Comparison of ENCODE assay signal across 9 cellular contexts in genomic region chr6:31712296-31712695, GRCh38. TPM values are rescaled to one million over a fixed set of nuclear protein-coding genes. Genes with fewer than 3 reads are reported as not detected.
DNase-seq lines count a peak whose midpoint lies in the region; ATAC-seq, FAIRE-seq and TF ChIP-seq lines count a peak whose summit lies in the region.
"Had no signal": no experiment of that assay in that cellular context is flagged by ENCODE, and none has a peak within 500 bp of the region (broad histone marks: within the 10 kb centered on the region; RNA-seq: fewer than 3 reads in every experiment).

No MANE protein-coding gene starts in this region.

- H3K27ac ChIP-seq in OCI-LY1 (ENCODE audit: low read depth, low read length, poor library complexity, severe bottlenecking) (no peak overlapping the region), small intestine (ENCODE audit: low read depth in 1 of 2, low read length in 1 of 2) (no peak overlapping the region)

- POLR2A ChIA-PET in activated CD4-positive, alpha-beta T cell treated with anti-CD3 and anti-CD28 coated beads, Interleukin-2, amount 10 ng/mL, durations not matched to agents 7 days and 5 days (lab: Charles Lee), result no interaction called here

- H2AFZ ChIP-seq in OCI-LY1 (ENCODE audit: low read length), result no peak overlapping the region

- H3K79me2 ChIP-seq in OCI-LY1 (ENCODE audit: insufficient read depth, low read length), result no peaks in the 10 kb centered on the region

- H4K20me1 ChIP-seq in OCI-LY1 (ENCODE audit: insufficient read depth, low read length), result no peaks in the 10 kb centered on the region

- H3K4me3 Mint-ChIP-seq in activated CD4-positive, alpha-beta T cell treated with anti-CD3 and anti-CD28 coated beads, Interleukin-2, amount 10 ng/mL, durations not matched to agents 7 days and 5 days, result no peak overlapping the region
- H3K4me3 Mint-ChIP-seq: activated naive CD4-positive, alpha-beta T cell treated with anti-CD3 and anti-CD28 coated beads, Interleukin-2, amount 50 U/mL, for 24 hours had no signal

- no peak overlapping the region for H3K9ac ChIP-seq in OCI-LY1 (ENCODE audit: low read length)

- peak; percentile 47 for TF ChIP-seq CTCF in OCI-LY1 (IDR thresholded peaks at IDR 0.05; ENCODE audit: low read length)
- peak; percentile 50 for TF ChIP-seq CTCF in epithelial cell of esophagus (IDR thresholded peaks at IDR 0.05; ENCODE audit: insufficient read depth, low read depth, low read length, missing control alignments)

- WGBS in small intestine, 3 donors, result 74 to 82% (median 81%) methylated on average over 8 of the region's 8 CpGs

- peak; percentile 38 for DNase-seq in activated CD4-positive, alpha-beta T cell treated with anti-CD3 and anti-CD28 coated beads, Interleukin-2, amount 10 ng/mL, durations not matched to agents 7 days and 5 days
- no peak for DNase-seq in activated CD4-positive, alpha-beta T cell treated with anti-CD3 and anti-CD28 coated beads for 48 hours
- DNase-seq in epithelial cell of esophagus (ENCODE audit: low read depth) (peak; percentile 52), small intestine (peak; percentile 54), cerebellum (ENCODE audit: low spot score) (no peak)

- peak overlapping the region; percentile 25 for H3K27ac Mint-ChIP-seq in activated CD4-positive, alpha-beta T cell treated with anti-CD3 and anti-CD28 coated beads, Interleukin-2, amount 10 ng/mL, durations not matched to agents 7 days and 5 days
- H3K27ac Mint-ChIP-seq: activated naive CD4-positive, alpha-beta T cell treated with anti-CD3 and anti-CD28 coated beads, Interleukin-2, amount 50 U/mL, for 24 hours had no signal

- H3K9me3 ChIP-seq in OCI-LY1 (ENCODE audit: low read length) (no peaks in the 10 kb centered on the region), small intestine (ENCODE audit: control insufficient read depth, low read depth) (no peaks in the 10 kb centered on the region)

- no peaks in the 10 kb centered on the region for H3K36me3 ChIP-seq in OCI-LY1 (ENCODE audit: insufficient read depth, low read length)
- no peaks in the 10 kb centered on the region for H3K36me3 ChIP-seq in small intestine (ENCODE audit: control insufficient read depth in 2 of 2, insufficient read depth in 2 of 2, low read length in 2 of 2)

- no peak for FAIRE-seq in small intestine (lab: Jason Lieb, UNC)

- H3K27me3 ChIP-seq in OCI-LY1 (ENCODE audit: insufficient read depth, low read length), result peaks cover 10% of the 10 kb centered on the region; the same call in 1 of the 2 replicates
- no peaks in the 10 kb centered on the region for H3K27me3 ChIP-seq in small intestine (ENCODE audit: control insufficient read depth in 2 of 2, insufficient read depth in 2 of 2, low read length in 2 of 2)

- 0 out of 2 replicates have a peak, but pooled peaks cover 4% of the 10 kb centered on the region for H3F3A ChIP-seq in OCI-LY1 (ENCODE audit: insufficient read depth, low read length)

- H3K36me3 Mint-ChIP-seq in activated CD4-positive, alpha-beta T cell treated with anti-CD3 and anti-CD28 coated beads, Interleukin-2, amount 10 ng/mL, durations not matched to agents 7 days and 5 days (ENCODE audit: low read depth), result no peaks in the 10 kb centered on the region
- H3K36me3 Mint-ChIP-seq: activated naive CD4-positive, alpha-beta T cell treated with anti-CD3 and anti-CD28 coated beads, Interleukin-2, amount 50 U/mL, for 24 hours had no signal

- H3K9me2 ChIP-seq in OCI-LY1 (ENCODE audit: low read depth, low read length), result no peaks in the 10 kb centered on the region

- H3K4me3 ChIP-seq in OCI-LY1 (ENCODE audit: low read depth, low read length, poor library complexity, severe bottlenecking) (no peak overlapping the region), epithelial cell of esophagus (ENCODE audit: low read length) (no peak overlapping the region), small intestine (ENCODE audit: low read depth in 1 of 2, low read length in 2 of 2) (no peak overlapping the region)

- CTCF ChIA-PET in activated CD4-positive, alpha-beta T cell treated with anti-CD3 and anti-CD28 coated beads, Interleukin-2, amount 10 ng/mL, durations not matched to agents 7 days and 5 days (lab: Charles Lee), result interaction anchor here (0.7 to 2.6 kb wide), 5 partner anchors 9 to 113 kb away, joined by 3 to 13 read pairs (median 3); partner anchors contain the start of genes ABHD16A, DDAH2, LY6G6C and MPIG6B

- ATAC-seq in HG03354 (IDR thresholded peaks at IDR 0.05; ENCODE audit: poor library complexity, severe bottlenecking, unreplicated experiment), result no peak
- no peak for ATAC-seq in HG02571 (IDR thresholded peaks at IDR 0.05; ENCODE audit: unreplicated experiment)

- no peaks in the 10 kb centered on the region for H3K9me3 Mint-ChIP-seq in activated CD4-positive, alpha-beta T cell treated with anti-CD3 and anti-CD28 coated beads, Interleukin-2, amount 10 ng/mL, durations not matched to agents 7 days and 5 days
- H3K9me3 Mint-ChIP-seq: activated naive CD4-positive, alpha-beta T cell treated with anti-CD3 and anti-CD28 coated beads, Interleukin-2, amount 50 U/mL, for 24 hours had no signal

- no peak overlapping the region for H3K4me2 ChIP-seq in OCI-LY1 (ENCODE audit: low read length)

- peaks cover 29% of the 10 kb centered on the region for H3K4me1 Mint-ChIP-seq in activated CD4-positive, alpha-beta T cell treated with anti-CD3 and anti-CD28 coated beads, Interleukin-2, amount 10 ng/mL, durations not matched to agents 7 days and 5 days

- H3K4me1 ChIP-seq in OCI-LY1 (ENCODE audit: insufficient read depth, low read length, severe bottlenecking), result no peaks in the 10 kb centered on the region
- peaks cover 0 to 4% of the 10 kb centered on the region in 2 donors for H3K4me1 ChIP-seq in small intestine (ENCODE audit: control insufficient read depth in 2 of 2, insufficient read depth in 1 of 2, low read depth in 1 of 2, low read length in 1 of 2)

- peaks cover 7% of the 10 kb centered on the region for H3K27me3 Mint-ChIP-seq in activated CD4-positive, alpha-beta T cell treated with anti-CD3 and anti-CD28 coated beads, Interleukin-2, amount 10 ng/mL, durations not matched to agents 7 days and 5 days
- H3K27me3 Mint-ChIP-seq: activated naive CD4-positive, alpha-beta T cell treated with anti-CD3 and anti-CD28 coated beads, Interleukin-2, amount 50 U/mL, for 24 hours had no signal

RNA-seq across cellular contexts. Expression of gene LY6G6D, which starts 2.9 kb away (rescaled TPM):
- total RNA-seq in activated CD4-positive, alpha-beta T cell treated with anti-CD3 and anti-CD28 coated beads, Interleukin-2, amount 10 ng/mL, durations not matched to agents 7 days and 5 days, result not detected
- polyA plus RNA-seq in small intestine, result not detected
- total RNA-seq in cerebellum, result not detected

RNA-seq across cellular contexts. Expression of gene LY6G6F, which starts 5.6 kb away (rescaled TPM):
- total RNA-seq in activated CD4-positive, alpha-beta T cell treated with anti-CD3 and anti-CD28 coated beads, Interleukin-2, amount 10 ng/mL, durations not matched to agents 7 days and 5 days, result not detected
- not detected for polyA plus RNA-seq in small intestine
- total RNA-seq in cerebellum, result 0.36 TPM

RNA-seq across cellular contexts. Expression of gene ABHD16A, which starts 9.2 kb away (rescaled TPM):
- total RNA-seq in activated CD4-positive, alpha-beta T cell treated with anti-CD3 and anti-CD28 coated beads, Interleukin-2, amount 10 ng/mL, durations not matched to agents 7 days and 5 days, result 10 to 100 TPM; 47.2 to 54.1 TPM
- 10 to 100 TPM; 34.6 to 53.2 (median 47.3) TPM for polyA plus RNA-seq in small intestine
- total RNA-seq in cerebellum, result 49.5 TPM

RNA-seq across cellular contexts. Expression of gene LY6G6C, which starts 9.2 kb away (rescaled TPM):
- total RNA-seq in activated CD4-positive, alpha-beta T cell treated with anti-CD3 and anti-CD28 coated beads, Interleukin-2, amount 10 ng/mL, durations not matched to agents 7 days and 5 days, result not detected
- not detected for polyA plus RNA-seq in small intestine
- not detected for total RNA-seq in cerebellum

RNA-seq across cellular contexts. Expression of gene MPIG6B, which starts 10.9 kb away (rescaled TPM):
- under 1 TPM; 0.15 to 0.19 TPM for total RNA-seq in activated CD4-positive, alpha-beta T cell treated with anti-CD3 and anti-CD28 coated beads, Interleukin-2, amount 10 ng/mL, durations not matched to agents 7 days and 5 days
- polyA plus RNA-seq in small intestine, result under 1 TPM in 1 of 3 donors, not detected in 2; 0.13 TPM
- total RNA-seq in cerebellum, result not detected

Comparison
In these comparisons a context has a peak if more than half of its experiments do, and no peak if none do; other contexts are left out.
1. DNase-seq: peak in activated CD4-positive, alpha-beta T cell treated with anti-CD3 and anti-CD28 coated beads, Interleukin-2, amount 10 ng/mL, durations not matched to agents 7 days and 5 days (single experiment), epithelial cell of esophagus (single experiment) and small intestine (single experiment); none in activated CD4-positive, alpha-beta T cell treated with anti-CD3 and anti-CD28 coated beads for 48 hours (single experiment) and cerebellum (single experiment).